Comparison of ENCODE assay signal across 1 cellular context in the genomic region with DNA sequence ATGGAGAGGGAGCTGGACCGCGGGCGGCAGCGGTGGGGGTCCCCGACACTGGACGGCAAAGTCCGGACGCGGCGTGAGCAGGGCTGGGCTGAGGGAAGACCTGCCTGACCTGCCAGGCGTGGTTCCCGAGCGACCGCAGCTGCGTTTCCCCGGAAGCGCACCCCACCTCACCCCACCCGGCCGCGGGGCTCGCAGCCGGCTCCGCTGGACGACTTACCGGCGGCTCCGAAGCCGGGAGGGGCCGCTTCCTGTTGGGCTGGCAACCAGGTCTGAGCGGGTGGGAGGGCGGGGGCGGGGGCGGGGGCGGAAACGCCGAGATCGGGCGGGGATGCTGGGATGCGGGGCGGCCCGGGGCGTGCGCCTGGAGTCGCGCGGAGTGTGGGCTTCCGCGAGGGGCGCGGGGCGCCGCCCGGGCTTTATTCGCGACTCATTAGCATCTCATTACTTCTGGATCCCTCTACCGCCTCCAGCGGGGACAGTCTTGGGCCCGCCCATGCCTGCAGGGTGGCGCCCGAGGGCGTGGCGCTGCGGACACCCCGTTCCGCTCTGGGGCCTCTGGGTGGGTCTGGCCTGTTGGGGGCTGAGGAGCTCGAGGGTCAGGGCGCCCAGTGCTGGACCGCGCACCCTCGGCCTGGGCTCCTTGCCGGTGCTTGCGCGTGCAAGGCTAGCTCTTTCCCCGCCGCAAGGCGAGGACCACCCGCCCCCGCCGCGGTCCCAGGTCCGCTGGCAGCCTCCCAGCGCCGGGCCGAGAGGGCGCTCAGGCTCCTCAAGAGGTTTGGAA.
TF ChIP-seq lines count a peak whose summit lies in the region.

A gene with protein sequence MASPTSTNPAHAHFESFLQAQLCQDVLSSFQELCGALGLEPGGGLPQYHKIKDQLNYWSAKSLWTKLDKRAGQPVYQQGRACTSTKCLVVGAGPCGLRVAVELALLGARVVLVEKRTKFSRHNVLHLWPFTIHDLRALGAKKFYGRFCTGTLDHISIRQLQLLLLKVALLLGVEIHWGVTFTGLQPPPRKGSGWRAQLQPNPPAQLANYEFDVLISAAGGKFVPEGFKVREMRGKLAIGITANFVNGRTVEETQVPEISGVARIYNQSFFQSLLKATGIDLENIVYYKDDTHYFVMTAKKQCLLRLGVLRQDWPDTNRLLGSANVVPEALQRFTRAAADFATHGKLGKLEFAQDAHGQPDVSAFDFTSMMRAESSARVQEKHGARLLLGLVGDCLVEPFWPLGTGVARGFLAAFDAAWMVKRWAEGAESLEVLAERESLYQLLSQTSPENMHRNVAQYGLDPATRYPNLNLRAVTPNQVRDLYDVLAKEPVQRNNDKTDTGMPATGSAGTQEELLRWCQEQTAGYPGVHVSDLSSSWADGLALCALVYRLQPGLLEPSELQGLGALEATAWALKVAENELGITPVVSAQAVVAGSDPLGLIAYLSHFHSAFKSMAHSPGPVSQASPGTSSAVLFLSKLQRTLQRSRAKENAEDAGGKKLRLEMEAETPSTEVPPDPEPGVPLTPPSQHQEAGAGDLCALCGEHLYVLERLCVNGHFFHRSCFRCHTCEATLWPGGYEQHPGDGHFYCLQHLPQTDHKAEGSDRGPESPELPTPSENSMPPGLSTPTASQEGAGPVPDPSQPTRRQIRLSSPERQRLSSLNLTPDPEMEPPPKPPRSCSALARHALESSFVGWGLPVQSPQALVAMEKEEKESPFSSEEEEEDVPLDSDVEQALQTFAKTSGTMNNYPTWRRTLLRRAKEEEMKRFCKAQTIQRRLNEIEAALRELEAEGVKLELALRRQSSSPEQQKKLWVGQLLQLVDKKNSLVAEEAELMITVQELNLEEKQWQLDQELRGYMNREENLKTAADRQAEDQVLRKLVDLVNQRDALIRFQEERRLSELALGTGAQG (minus strand): TSS at position 271 of the 781 bp plus-strand sequence. CDS start 1,576 bp downstream, outside the sequence.

TF ChIP-seq in HepG2, 621 proteins besides CTCF, POLR2A, EP300 and RAD21 (continued from another document and continues in another):
- TF ChIP-seq, protein P1, sequence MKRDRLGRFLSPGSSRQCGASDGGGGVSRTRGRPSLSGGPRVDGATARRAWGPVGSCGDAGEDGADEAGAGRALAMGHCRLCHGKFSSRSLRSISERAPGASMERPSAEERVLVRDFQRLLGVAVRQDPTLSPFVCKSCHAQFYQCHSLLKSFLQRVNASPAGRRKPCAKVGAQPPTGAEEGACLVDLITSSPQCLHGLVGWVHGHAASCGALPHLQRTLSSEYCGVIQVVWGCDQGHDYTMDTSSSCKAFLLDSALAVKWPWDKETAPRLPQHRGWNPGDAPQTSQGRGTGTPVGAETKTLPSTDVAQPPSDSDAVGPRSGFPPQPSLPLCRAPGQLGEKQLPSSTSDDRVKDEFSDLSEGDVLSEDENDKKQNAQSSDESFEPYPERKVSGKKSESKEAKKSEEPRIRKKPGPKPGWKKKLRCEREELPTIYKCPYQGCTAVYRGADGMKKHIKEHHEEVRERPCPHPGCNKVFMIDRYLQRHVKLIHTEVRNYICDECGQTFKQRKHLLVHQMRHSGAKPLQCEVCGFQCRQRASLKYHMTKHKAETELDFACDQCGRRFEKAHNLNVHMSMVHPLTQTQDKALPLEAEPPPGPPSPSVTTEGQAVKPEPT (CRISPR knock-in tag; IDR thresholded peaks at IDR 0.05; ENCODE audit: low read depth), result no peak
- TF ChIP-seq, protein P2, sequence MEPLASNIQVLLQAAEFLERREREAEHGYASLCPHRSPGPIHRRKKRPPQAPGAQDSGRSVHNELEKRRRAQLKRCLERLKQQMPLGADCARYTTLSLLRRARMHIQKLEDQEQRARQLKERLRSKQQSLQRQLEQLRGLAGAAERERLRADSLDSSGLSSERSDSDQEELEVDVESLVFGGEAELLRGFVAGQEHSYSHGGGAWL (CRISPR knock-in tag; IDR thresholded peaks at IDR 0.05), result no peak; the same call in none of the 2 replicates
- TF ChIP-seq, protein P3, sequence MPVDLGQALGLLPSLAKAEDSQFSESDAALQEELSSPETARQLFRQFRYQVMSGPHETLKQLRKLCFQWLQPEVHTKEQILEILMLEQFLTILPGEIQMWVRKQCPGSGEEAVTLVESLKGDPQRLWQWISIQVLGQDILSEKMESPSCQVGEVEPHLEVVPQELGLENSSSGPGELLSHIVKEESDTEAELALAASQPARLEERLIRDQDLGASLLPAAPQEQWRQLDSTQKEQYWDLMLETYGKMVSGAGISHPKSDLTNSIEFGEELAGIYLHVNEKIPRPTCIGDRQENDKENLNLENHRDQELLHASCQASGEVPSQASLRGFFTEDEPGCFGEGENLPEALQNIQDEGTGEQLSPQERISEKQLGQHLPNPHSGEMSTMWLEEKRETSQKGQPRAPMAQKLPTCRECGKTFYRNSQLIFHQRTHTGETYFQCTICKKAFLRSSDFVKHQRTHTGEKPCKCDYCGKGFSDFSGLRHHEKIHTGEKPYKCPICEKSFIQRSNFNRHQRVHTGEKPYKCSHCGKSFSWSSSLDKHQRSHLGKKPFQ (CRISPR knock-in tag; IDR thresholded peaks at IDR 0.05; ENCODE audit: insufficient replicate concordance), result no peak
- TF ChIP-seq MED1 (CRISPR knock-in tag; IDR thresholded peaks at IDR 0.05) (no peak), KAT8 (CRISPR knock-in tag; IDR thresholded peaks at IDR 0.05) (0 out of 2 replicates have a peak, but pooled peaks have one; percentile 25), IKZF1 (IDR thresholded peaks at IDR 0.05) (no peak), AGO2 (optimal IDR thresholded peaks at IDR 0.05; ENCODE audit: low read depth, low read length) (peak; percentile 15), KDM3A (CRISPR knock-in tag; IDR thresholded peaks at IDR 0.05; ENCODE audit: low read depth) (0 out of 2 replicates have a peak, but pooled peaks have one; percentile 32), CREB1 (IDR thresholded peaks at IDR 0.05) (no peak), CREB1 (CRISPR knock-in tag; IDR thresholded peaks at IDR 0.05) (no peak), ZNF33A (CRISPR knock-in tag; IDR thresholded peaks at IDR 0.05; ENCODE audit: borderline replicate concordance) (no peak), FOXP1 (IDR thresholded peaks at IDR 0.05) (no peak), FOXP1 (CRISPR knock-in tag; IDR thresholded peaks at IDR 0.05) (no peak), SSRP1 (CRISPR knock-in tag; IDR thresholded peaks at IDR 0.05) (no peak), TAF15 (IDR thresholded peaks at IDR 0.05; ENCODE audit: low read depth, low read length, poor library complexity, severe bottlenecking) (no peak), SRSF4 (IDR thresholded peaks at IDR 0.05; ENCODE audit: low read depth, low read length, poor library complexity, severe bottlenecking) (no peak), TGIF2 (CRISPR knock-in tag; IDR thresholded peaks at IDR 0.05) (peak; percentile 44; the same call in 1 of the 2 replicates), YEATS4 (CRISPR knock-in tag; IDR thresholded peaks at IDR 0.05; ENCODE audit: borderline replicate concordance) (no peak; the same call in 1 of the 2 replicates), YY1 (IDR thresholded peaks at IDR 0.05; ENCODE audit: insufficient read depth, insufficient replicate concordance, low read depth, low read length) (no peak), KDM5B (CRISPR knock-in tag; IDR thresholded peaks at IDR 0.05; ENCODE audit: borderline replicate concordance) (no peak), JARID2 (CRISPR knock-in tag; IDR thresholded peaks at IDR 0.05; ENCODE audit: insufficient replicate concordance) (peak; percentile 19), ZNF660 (CRISPR knock-in tag; IDR thresholded peaks at IDR 0.05; ENCODE audit: borderline replicate concordance, low read depth) (no peak), MYNN (CRISPR knock-in tag; IDR thresholded peaks at IDR 0.05; ENCODE audit: low read depth) (no peak), ETV5 (CRISPR knock-in tag; IDR thresholded peaks at IDR 0.05; ENCODE audit: borderline replicate concordance) (no peak), MEIS1 (CRISPR knock-in tag; IDR thresholded peaks at IDR 0.05; ENCODE audit: borderline replicate concordance) (no peak), GZF1 (CRISPR knock-in tag; IDR thresholded peaks at IDR 0.05) (no peak)
- TF ChIP-seq, protein P4, sequence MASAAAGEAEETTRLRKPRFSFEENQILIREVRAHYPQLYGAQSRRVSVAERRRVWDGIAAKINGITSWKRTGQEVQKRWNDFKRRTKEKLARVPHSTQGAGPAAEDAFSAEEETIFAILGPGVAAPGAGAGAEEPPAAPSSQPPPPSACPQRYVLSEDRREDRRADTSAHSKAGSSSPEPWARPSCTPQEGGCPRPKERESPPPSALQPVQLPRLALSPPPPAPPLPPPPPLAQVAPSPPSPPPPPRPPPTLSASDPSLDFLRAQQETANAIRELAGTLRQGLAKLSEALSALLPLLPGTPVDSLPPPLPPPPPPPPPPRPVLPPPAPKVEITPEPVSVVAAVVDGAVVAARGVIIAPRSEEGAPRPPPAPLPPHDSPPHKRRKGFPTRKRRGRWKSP (CRISPR knock-in tag; IDR thresholded peaks at IDR 0.05), result 0 out of 2 replicates have a peak, but pooled peaks have one; percentile 25
- TF ChIP-seq, protein P5, sequence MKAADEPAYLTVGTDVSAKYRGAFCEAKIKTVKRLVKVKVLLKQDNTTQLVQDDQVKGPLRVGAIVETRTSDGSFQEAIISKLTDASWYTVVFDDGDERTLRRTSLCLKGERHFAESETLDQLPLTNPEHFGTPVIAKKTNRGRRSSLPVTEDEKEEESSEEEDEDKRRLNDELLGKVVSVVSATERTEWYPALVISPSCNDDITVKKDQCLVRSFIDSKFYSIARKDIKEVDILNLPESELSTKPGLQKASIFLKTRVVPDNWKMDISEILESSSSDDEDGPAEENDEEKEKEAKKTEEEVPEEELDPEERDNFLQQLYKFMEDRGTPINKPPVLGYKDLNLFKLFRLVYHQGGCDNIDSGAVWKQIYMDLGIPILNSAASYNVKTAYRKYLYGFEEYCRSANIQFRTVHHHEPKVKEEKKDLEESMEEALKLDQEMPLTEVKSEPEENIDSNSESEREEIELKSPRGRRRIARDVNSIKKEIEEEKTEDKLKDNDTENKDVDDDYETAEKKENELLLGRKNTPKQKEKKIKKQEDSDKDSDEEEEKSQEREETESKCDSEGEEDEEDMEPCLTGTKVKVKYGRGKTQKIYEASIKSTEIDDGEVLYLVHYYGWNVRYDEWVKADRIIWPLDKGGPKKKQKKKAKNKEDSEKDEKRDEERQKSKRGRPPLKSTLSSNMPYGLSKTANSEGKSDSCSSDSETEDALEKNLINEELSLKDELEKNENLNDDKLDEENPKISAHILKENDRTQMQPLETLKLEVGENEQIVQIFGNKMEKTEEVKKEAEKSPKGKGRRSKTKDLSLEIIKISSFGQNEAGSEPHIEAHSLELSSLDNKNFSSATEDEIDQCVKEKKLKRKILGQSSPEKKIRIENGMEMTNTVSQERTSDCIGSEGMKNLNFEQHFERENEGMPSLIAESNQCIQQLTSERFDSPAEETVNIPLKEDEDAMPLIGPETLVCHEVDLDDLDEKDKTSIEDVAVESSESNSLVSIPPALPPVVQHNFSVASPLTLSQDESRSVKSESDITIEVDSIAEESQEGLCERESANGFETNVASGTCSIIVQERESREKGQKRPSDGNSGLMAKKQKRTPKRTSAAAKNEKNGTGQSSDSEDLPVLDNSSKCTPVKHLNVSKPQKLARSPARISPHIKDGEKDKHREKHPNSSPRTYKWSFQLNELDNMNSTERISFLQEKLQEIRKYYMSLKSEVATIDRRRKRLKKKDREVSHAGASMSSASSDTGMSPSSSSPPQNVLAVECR (CRISPR knock-in tag; IDR thresholded peaks at IDR 0.05; ENCODE audit: borderline replicate concordance), result peak; percentile 78
- TF ChIP-seq, protein P6, sequence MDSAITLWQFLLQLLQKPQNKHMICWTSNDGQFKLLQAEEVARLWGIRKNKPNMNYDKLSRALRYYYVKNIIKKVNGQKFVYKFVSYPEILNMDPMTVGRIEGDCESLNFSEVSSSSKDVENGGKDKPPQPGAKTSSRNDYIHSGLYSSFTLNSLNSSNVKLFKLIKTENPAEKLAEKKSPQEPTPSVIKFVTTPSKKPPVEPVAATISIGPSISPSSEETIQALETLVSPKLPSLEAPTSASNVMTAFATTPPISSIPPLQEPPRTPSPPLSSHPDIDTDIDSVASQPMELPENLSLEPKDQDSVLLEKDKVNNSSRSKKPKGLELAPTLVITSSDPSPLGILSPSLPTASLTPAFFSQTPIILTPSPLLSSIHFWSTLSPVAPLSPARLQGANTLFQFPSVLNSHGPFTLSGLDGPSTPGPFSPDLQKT (CRISPR knock-in tag; IDR thresholded peaks at IDR 0.05; ENCODE audit: borderline replicate concordance), result no peak
- TF ChIP-seq, protein P7, sequence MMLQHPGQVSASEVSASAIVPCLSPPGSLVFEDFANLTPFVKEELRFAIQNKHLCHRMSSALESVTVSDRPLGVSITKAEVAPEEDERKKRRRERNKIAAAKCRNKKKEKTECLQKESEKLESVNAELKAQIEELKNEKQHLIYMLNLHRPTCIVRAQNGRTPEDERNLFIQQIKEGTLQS (CRISPR knock-in tag; IDR thresholded peaks at IDR 0.05), result no peak
- TF ChIP-seq, protein P8, sequence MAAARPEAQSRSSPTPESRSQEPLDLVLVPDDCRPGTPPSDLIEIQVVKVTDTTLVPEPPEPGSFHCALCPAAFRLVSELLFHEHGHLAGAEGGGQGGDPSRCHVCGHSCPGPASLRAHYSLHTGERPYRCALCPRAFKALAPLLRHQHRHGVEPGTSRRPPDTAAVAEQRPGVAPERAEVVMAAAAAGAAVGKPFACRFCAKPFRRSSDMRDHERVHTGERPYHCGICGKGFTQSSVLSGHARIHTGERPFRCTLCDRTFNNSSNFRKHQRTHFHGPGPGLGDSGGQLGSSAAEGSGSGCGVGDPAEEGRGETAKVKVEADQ (CRISPR knock-in tag; IDR thresholded peaks at IDR 0.05; ENCODE audit: borderline replicate concordance), result no peak
- TF ChIP-seq, protein P9, sequence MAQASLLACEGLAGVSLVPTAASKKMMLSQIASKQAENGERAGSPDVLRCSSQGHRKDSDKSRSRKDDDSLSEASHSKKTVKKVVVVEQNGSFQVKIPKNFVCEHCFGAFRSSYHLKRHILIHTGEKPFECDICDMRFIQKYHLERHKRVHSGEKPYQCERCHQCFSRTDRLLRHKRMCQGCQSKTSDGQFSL (CRISPR knock-in tag; IDR thresholded peaks at IDR 0.05), result no peak
- TF ChIP-seq, protein P10, sequence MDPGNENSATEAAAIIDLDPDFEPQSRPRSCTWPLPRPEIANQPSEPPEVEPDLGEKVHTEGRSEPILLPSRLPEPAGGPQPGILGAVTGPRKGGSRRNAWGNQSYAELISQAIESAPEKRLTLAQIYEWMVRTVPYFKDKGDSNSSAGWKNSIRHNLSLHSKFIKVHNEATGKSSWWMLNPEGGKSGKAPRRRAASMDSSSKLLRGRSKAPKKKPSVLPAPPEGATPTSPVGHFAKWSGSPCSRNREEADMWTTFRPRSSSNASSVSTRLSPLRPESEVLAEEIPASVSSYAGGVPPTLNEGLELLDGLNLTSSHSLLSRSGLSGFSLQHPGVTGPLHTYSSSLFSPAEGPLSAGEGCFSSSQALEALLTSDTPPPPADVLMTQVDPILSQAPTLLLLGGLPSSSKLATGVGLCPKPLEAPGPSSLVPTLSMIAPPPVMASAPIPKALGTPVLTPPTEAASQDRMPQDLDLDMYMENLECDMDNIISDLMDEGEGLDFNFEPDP (CRISPR knock-in tag; conservative IDR thresholded peaks at IDR 0.05), result 0 out of 2 replicates have a peak, but pooled peaks have one; percentile 37
- TF ChIP-seq, protein P11, sequence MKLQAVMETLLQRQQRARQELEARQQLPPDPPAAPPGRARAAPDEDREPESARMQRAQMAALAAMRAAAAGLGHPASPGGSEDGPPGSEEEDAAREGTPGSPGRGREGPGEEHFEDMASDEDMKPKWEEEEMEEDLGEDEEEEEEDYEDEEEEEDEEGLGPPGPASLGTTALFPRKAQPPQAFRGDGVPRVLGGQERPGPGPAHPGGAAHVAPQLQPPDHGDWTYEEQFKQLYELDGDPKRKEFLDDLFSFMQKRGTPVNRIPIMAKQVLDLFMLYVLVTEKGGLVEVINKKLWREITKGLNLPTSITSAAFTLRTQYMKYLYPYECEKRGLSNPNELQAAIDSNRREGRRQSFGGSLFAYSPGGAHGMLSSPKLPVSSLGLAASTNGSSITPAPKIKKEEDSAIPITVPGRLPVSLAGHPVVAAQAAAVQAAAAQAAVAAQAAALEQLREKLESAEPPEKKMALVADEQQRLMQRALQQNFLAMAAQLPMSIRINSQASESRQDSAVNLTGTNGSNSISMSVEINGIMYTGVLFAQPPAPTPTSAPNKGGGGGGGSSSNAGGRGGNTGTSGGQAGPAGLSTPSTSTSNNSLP (IDR thresholded peaks at IDR 0.05; ENCODE audit: low read depth, low read length), result no peak
